Comparison of ENCODE assay signal across 8 cellular contexts in the genomic region with DNA sequence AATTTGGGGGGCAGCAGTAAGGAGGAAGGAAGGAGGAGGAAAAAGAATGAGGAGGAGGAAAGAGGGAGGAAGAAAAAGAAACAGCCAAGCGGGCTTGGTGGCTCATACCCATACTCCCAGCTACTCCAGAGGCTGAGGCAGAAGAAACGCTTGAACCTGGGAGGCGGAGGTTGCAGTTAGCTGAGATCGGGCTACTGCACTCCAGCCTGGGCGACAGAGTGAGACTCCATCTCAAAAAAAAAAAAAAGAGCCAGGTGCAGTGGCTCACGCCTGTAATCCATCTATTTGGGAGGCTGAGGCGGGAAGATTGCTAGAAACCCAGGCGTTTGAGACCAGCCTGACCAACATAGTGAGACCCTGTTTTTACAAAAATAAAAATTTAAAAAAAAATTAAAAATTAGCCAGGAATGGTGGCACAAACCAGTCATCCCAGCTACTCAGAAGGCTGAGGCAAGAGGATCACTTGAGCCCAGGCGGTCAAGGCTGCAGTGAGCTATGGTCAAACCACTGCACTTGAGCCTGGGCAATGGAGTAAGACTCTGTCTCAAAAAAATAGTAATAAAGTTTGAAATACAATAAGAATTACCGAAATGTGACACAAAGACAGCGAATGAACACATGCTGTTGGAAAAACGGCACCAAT. TPM values are rescaled to one million over a fixed set of nuclear protein-coding genes. Genes with fewer than 3 reads are reported as not detected.
A peak's percentile ranks its signal among the peaks of the same experiment; 100 is the strongest.
DNase-seq lines count a peak whose midpoint lies in the region; ATAC-seq and TF ChIP-seq lines count a peak whose summit lies in the region.

No MANE protein-coding gene starts in this region.

- H3K27me3 Mint-ChIP-seq in IgD-negative memory B cell = no peaks in the 10 kb centered on the region

- no peak for TF ChIP-seq EP300 in neural cell (conservative IDR thresholded peaks at IDR 0.05; ENCODE audit: poor library complexity, severe bottlenecking)

- no peak for ATAC-seq in HG03280 (IDR thresholded peaks at IDR 0.05; ENCODE audit: unreplicated experiment)
- ATAC-seq in GM21390 (IDR thresholded peaks at IDR 0.05; ENCODE audit: unreplicated experiment) = no peak

- peak overlapping the region; percentile 63 for H3K4me3 ChIP-seq in GM06990 (replicated peaks; ENCODE audit: low read depth, low read length)
- H3K4me3 ChIP-seq in neural cell (ENCODE audit: low read length) = peak overlapping the region; percentile 59

- H3K27me3 ChIP-seq in GM06990 (replicated peaks; ENCODE audit: control insufficient read depth, insufficient read depth, low read length) (no peaks in the 10 kb centered on the region), neural cell (ENCODE audit: insufficient read depth, low read depth, low read length) (no peaks in the 10 kb centered on the region)

- H3K4me2 ChIP-seq in neural cell (ENCODE audit: low read length) = no peak overlapping the region

- peak overlapping the region; percentile 78 for H3K27ac ChIP-seq in caudate nucleus (ENCODE audit: low read depth, low read length)
- H3K27ac ChIP-seq in neural cell (ENCODE audit: low read length) = peak overlapping the region; percentile 87

- H3K9me3 Mint-ChIP-seq in IgD-negative memory B cell = no peaks in the 10 kb centered on the region

- peak overlapping the region; percentile 93 for H2AFZ ChIP-seq in neural cell (ENCODE audit: low read depth, low read length)

- peaks cover 2% of the 10 kb centered on the region for H3K36me3 Mint-ChIP-seq in IgD-negative memory B cell

- H3K9ac ChIP-seq in neural cell (ENCODE audit: low read length) = peak overlapping the region; percentile 75

- no peak for TF ChIP-seq CTCF in GM06990 (IDR thresholded peaks at IDR 0.05; ENCODE audit: insufficient read depth, low read length, poor library complexity, severe bottlenecking)
- TF ChIP-seq CTCF in neural cell (IDR thresholded peaks at IDR 0.05; ENCODE audit: poor library complexity, severe bottlenecking) = no peak

- no peaks in the 10 kb centered on the region for H3K79me2 ChIP-seq in neural cell (replicated peaks; ENCODE audit: insufficient read depth, low read length)

- H3K36me3 ChIP-seq in GM06990 (ENCODE audit: control insufficient read depth, insufficient read depth, low read length) = no peaks in the 10 kb centered on the region
- H3K36me3 ChIP-seq in neural cell (ENCODE audit: insufficient read depth, low read length) = no peaks in the 10 kb centered on the region

- H3K9me3 ChIP-seq in neural cell (ENCODE audit: low read length) = no peaks in the 10 kb centered on the region

- no peaks in the 10 kb centered on the region for H4K20me1 ChIP-seq in neural cell (ENCODE audit: insufficient read depth)

- no peaks in the 10 kb centered on the region for H3F3A ChIP-seq in neural cell (ENCODE audit: insufficient read depth, low read length, poor library complexity, severe bottlenecking)

- peak overlapping the region in 1 of 3 donors; percentile 83 for H3K27ac Mint-ChIP-seq in IgD-negative memory B cell

- peaks cover 0 to 7% (median 7%) of the 10 kb centered on the region in 3 donors for H3K4me1 Mint-ChIP-seq in IgD-negative memory B cell

- peak overlapping the region in 3 of 4 donors; percentile 78 to 96 (median 79) for H3K4me3 Mint-ChIP-seq in IgD-negative memory B cell

- TF ChIP-seq RAD21 in neural cell (conservative IDR thresholded peaks at IDR 0.05) = no peak

- no peak for DNase-seq in GM06990 (ENCODE audit: extremely low read depth, insufficient read length)
- DNase-seq in caudate nucleus (lab: John Stamatoyannopoulos, UW) = no peak
- DNase-seq in activated CD4-positive, CD25-positive, alpha-beta regulatory T cell treated with anti-CD3 and anti-CD28 coated beads, Interleukin-2, amount 50 U/mL, for 72 hours = no peak
- DNase-seq in GM19238 (ENCODE audit: insufficient read length, low spot score) = no peak

- H3K9me2 ChIP-seq in neural cell (ENCODE audit: insufficient read depth, low read length) = no peaks in the 10 kb centered on the region

TF ChIP-seq in neural cell, 6 proteins besides CTCF, POLR2A, EP300 and RAD21:
- no peak for TF ChIP-seq TAF1 (IDR thresholded peaks at IDR 0.05; ENCODE audit: low read depth)
- TF ChIP-seq, protein P1, sequence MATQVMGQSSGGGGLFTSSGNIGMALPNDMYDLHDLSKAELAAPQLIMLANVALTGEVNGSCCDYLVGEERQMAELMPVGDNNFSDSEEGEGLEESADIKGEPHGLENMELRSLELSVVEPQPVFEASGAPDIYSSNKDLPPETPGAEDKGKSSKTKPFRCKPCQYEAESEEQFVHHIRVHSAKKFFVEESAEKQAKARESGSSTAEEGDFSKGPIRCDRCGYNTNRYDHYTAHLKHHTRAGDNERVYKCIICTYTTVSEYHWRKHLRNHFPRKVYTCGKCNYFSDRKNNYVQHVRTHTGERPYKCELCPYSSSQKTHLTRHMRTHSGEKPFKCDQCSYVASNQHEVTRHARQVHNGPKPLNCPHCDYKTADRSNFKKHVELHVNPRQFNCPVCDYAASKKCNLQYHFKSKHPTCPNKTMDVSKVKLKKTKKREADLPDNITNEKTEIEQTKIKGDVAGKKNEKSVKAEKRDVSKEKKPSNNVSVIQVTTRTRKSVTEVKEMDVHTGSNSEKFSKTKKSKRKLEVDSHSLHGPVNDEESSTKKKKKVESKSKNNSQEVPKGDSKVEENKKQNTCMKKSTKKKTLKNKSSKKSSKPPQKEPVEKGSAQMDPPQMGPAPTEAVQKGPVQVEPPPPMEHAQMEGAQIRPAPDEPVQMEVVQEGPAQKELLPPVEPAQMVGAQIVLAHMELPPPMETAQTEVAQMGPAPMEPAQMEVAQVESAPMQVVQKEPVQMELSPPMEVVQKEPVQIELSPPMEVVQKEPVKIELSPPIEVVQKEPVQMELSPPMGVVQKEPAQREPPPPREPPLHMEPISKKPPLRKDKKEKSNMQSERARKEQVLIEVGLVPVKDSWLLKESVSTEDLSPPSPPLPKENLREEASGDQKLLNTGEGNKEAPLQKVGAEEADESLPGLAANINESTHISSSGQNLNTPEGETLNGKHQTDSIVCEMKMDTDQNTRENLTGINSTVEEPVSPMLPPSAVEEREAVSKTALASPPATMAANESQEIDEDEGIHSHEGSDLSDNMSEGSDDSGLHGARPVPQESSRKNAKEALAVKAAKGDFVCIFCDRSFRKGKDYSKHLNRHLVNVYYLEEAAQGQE (IDR thresholded peaks at IDR 0.05; ENCODE audit: borderline replicate concordance) = no peak
- TF ChIP-seq MXI1 (conservative IDR thresholded peaks at IDR 0.05; ENCODE audit: poor library complexity, severe bottlenecking) = no peak
- no peak for TF ChIP-seq SMC3 (conservative IDR thresholded peaks at IDR 0.05; ENCODE audit: poor library complexity)
- TF ChIP-seq POLR2AphosphoS5 (IDR thresholded peaks at IDR 0.05) = no peak
- TF ChIP-seq EZH2 (IDR thresholded peaks at IDR 0.05; ENCODE audit: borderline replicate concordance, insufficient read depth, low read length, poor library complexity, severe bottlenecking) = no peak

RNA-seq across cellular contexts. Expression of a gene that starts 14.1 kb away (rescaled TPM):
- 51.2 TPM for polyA plus RNA-seq in IgD-negative memory B cell
- 53.6 and 65.9 TPM in 2 replicates for polyA plus RNA-seq in neural cell
- polyA minus RNA-seq in neural cell = 102 and 104 TPM in 2 replicates

RNA-seq across cellular contexts. Expression of a gene that starts 24.9 kb away (rescaled TPM):
- polyA plus RNA-seq in IgD-negative memory B cell (21.8 TPM), neural cell (20.9 and 23.4 TPM in 2 replicates)
- polyA minus RNA-seq in neural cell = 11.0 and 13.9 TPM in 2 replicates
